27 cellular contexts compared by ENCODE assay signal in the genomic region with DNA sequence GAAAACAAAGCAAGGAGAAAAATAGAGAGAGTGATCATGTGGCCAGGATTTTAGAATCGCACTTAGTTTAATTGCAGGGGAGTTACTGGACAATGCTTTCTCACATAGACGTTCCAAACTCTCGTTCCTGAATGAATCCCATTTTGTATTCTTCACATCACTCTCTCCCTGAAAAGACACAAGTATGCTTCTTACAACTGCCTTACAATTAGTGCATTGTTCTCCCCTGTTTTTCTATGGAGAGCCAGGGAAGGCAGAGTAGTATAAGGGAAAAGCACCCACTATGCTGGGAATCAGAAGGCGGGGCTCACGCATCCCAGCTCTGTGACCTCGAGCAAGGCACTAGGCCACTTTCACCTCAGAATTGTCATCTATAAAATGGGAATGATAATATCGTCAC. TPM values are rescaled to one million over a fixed set of nuclear protein-coding genes. Genes with fewer than 3 reads are reported as not detected.
DNase-seq lines count a peak whose midpoint lies in the region; ATAC-seq, FAIRE-seq and TF ChIP-seq lines count a peak whose summit lies in the region.
"Had no signal": no experiment of that assay in that cellular context is flagged by ENCODE, and none has a peak within 500 bp of the region (broad histone marks: within the 10 kb centered on the region; RNA-seq: fewer than 3 reads in every experiment).

No MANE protein-coding gene starts in this region.

- no peak overlapping the region for H3K4me3 Mint-ChIP-seq in activated T-helper 17 cell treated with anti-CD3 and anti-CD28 coated beads, Interleukin-2, amount 50 U/mL, for 72 hours
- H3K4me3 Mint-ChIP-seq in T-cell = no peak overlapping the region
- H3K4me3 Mint-ChIP-seq: activated B cell treated with CpG ODN at 0.5 μM for 24 hours; activated T-cell treated with anti-CD3 and anti-CD28 coated beads, Interleukin-2, amount 50 U/mL, for 24 hours; CD4-positive, alpha-beta T cell had no signal

- H3K9me3 Mint-ChIP-seq in activated T-helper 17 cell treated with anti-CD3 and anti-CD28 coated beads, Interleukin-2, amount 50 U/mL, for 72 hours = no peaks in the 10 kb centered on the region
- H3K9me3 Mint-ChIP-seq in T-cell = peaks cover 0 to 4% (median 0%) of the 10 kb centered on the region in 3 donors
- H3K9me3 Mint-ChIP-seq: activated B cell treated with CpG ODN at 0.5 μM for 24 hours; activated T-cell treated with anti-CD3 and anti-CD28 coated beads, Interleukin-2, amount 50 U/mL, for 24 hours; CD4-positive, alpha-beta T cell had no signal

- no peak overlapping the region for H3K27ac ChIP-seq in RWPE1
- H3K27ac ChIP-seq: left lung, prostate gland, sigmoid colon, SJSA1, upper lobe of right lung had no signal

- H3K27ac Mint-ChIP-seq in activated T-helper 17 cell treated with anti-CD3 and anti-CD28 coated beads, Interleukin-2, amount 50 U/mL, for 72 hours = peak overlapping the region; percentile 24
- no peak overlapping the region for H3K27ac Mint-ChIP-seq in T-cell
- H3K27ac Mint-ChIP-seq: activated B cell treated with CpG ODN at 0.5 μM for 24 hours; activated T-cell treated with anti-CD3 and anti-CD28 coated beads, Interleukin-2, amount 50 U/mL, for 24 hours; CD4-positive, alpha-beta T cell had no signal

- no peak for ATAC-seq in activated T-helper 17 cell treated with anti-CD3 and anti-CD28 coated beads, Interleukin-2, amount 50 U/mL, for 72 hours (replicated peaks)
- ATAC-seq in T-cell (replicated peaks in 1 of 4) = no peak
- ATAC-seq: left lung, upper lobe of right lung had no signal

- H3K4me1 Mint-ChIP-seq in activated T-helper 17 cell treated with anti-CD3 and anti-CD28 coated beads, Interleukin-2, amount 50 U/mL, for 72 hours = peaks cover 8% of the 10 kb centered on the region
- peaks cover 12 to 13% (median 12%) of the 10 kb centered on the region in 3 donors for H3K4me1 Mint-ChIP-seq in T-cell

- POLR2A ChIA-PET in RWPE1 (lab: Yijun Ruan, JAX; ENCODE audit: low non-redundant PET) (no interaction called here), T-cell (lab: Charles Lee) (no interaction called here)

- DNase-seq in Ammon's horn (ENCODE audit: low spot score) = peak; percentile 94
- DNase-seq in frontal cortex (ENCODE audit: low spot score in 2 of 2) = peak; percentile 28 to 51
- peak in 33 of 56 donors; percentile 4 to 62 (median 33) for DNase-seq in nucleus accumbens (lab: John Stamatoyannopoulos, UW)
- DNase-seq in RWPE1 (ENCODE audit: low spot score) = no peak
- DNase-seq in SIG-M5 treated with dmso at 0.1 percent for 504 hours (lab: John Stamatoyannopoulos, UW; ENCODE audit: unreplicated experiment) = no peak
- no peak for DNase-seq in T-cell
- DNase-seq in DMS114 treated with DMSO at 0.1 percent for 48 hours (lab: John Stamatoyannopoulos, UW; ENCODE audit: unreplicated experiment) = no peak
- DNase-seq: activated B cell treated with CpG ODN at 0.5 μM for 24 hours; activated CD4-positive, alpha-beta T cell treated with anti-CD3 and anti-CD28 coated beads, Interleukin-2, amount 50 U/mL, for 1 hour; activated T-cell treated with anti-CD3 and anti-CD28 coated beads, Interleukin-2, amount 50 U/mL, for 24 hours; CD4-positive, alpha-beta T cell; left lung; NCI-H1092; NCI-H1694; NCI-H446; NCI-H82; sigmoid colon; stimulated activated CD4-positive, alpha-beta T cell treated with anti-CD3 and anti-CD28 coated beads, Interleukin-12 subunit alpha, Interleukin-12 subunit beta, amount 100 ng/mL, for 4 hours; stimulated activated CD4-positive, alpha-beta T cell treated with anti-CD3 and anti-CD28 coated beads, Interleukin-2, amount 100 ng/mL, for 48 hours; T-helper 1 cell; upper lobe of right lung had no signal

- FAIRE-seq in frontal cortex (lab: Jason Lieb, UNC) = peak; percentile 93
- FAIRE-seq: D721Med, GM18507, islet of Langerhans had no signal

- TF ChIP-seq CTCF in RWPE1 (conservative IDR thresholded peaks at IDR 0.05; ENCODE audit: low read depth) = no peak

- peaks cover 15% of the 10 kb centered on the region for H3K36me3 Mint-ChIP-seq in activated T-helper 17 cell treated with anti-CD3 and anti-CD28 coated beads, Interleukin-2, amount 50 U/mL, for 72 hours (ENCODE audit: low read depth)
- peaks cover 26% of the 10 kb centered on the region for H3K36me3 Mint-ChIP-seq in T-cell

- CTCF ChIA-PET in RWPE1 (lab: Yijun Ruan, JAX) (interaction anchor here (0.6 to 1.8 kb wide), 2 partner anchors 12 to 114 kb away, joined by 3 to 5 read pairs; no protein-coding TSS in a partner anchor), T-cell (lab: Charles Lee) (interaction anchor here (0.6 to 1.1 kb wide), 2 partner anchors 11 to 18 kb away, joined by 3 read pairs; no protein-coding TSS in a partner anchor)

- H3K27me3 Mint-ChIP-seq in activated T-helper 17 cell treated with anti-CD3 and anti-CD28 coated beads, Interleukin-2, amount 50 U/mL, for 72 hours = no peaks in the 10 kb centered on the region
- no peaks in the 10 kb centered on the region for H3K27me3 Mint-ChIP-seq in T-cell
- H3K27me3 Mint-ChIP-seq: activated B cell treated with CpG ODN at 0.5 μM for 24 hours; activated T-cell treated with anti-CD3 and anti-CD28 coated beads, Interleukin-2, amount 50 U/mL, for 24 hours; CD4-positive, alpha-beta T cell had no signal

RNA-seq across cellular contexts. Expression of a gene that starts 14.4 kb away (rescaled TPM):
- 1 to 10 TPM; 2.8 to 3.8 TPM for total RNA-seq in activated T-helper 17 cell treated with anti-CD3 and anti-CD28 coated beads, Interleukin-2, amount 50 U/mL, for 72 hours
- total RNA-seq in frontal cortex = 198 TPM
- 10 to 100 TPM; 10.9 to 17.2 (median 16.8) TPM for total RNA-seq in T-cell

RNA-seq across cellular contexts. Expression of a gene that starts 28.3 kb away (rescaled TPM):
- 10 to 100 TPM; 10.9 to 16.2 TPM for total RNA-seq in activated T-helper 17 cell treated with anti-CD3 and anti-CD28 coated beads, Interleukin-2, amount 50 U/mL, for 72 hours
- total RNA-seq in frontal cortex (30.6 TPM), T-cell (10 to 100 TPM; 16.6 to 36.2 (median 26.2) TPM)

Comparison
In these comparisons a context has a peak if more than half of its experiments do, and no peak if none do; other contexts are left out.
1. DNase-seq: peak in Ammon's horn (single experiment), frontal cortex (2 of 2) and nucleus accumbens (33 of 56); none in RWPE1 (single experiment), SIG-M5 treated with dmso at 0.1 percent for 504 hours (single experiment), T-cell (0 of 34) and DMS114 treated with DMSO at 0.1 percent for 48 hours (single experiment).
2. RNA of a gene that starts 14.4 kb away (total RNA-seq): 198 TPM in frontal cortex (single experiment); 10.9 to 17.2 TPM in T-cell and 2.8 to 3.8 TPM in activated T-helper 17 cell treated with anti-CD3 and anti-CD28 coated beads, Interleukin-2, amount 50 U/mL, for 72 hours; every median in the first group is over 10 times any median in the second.